Comparison of ENCODE assay signal across 9 cellular contexts in genomic region chr6:143806282-143807102, GRCh38. TPM values are rescaled to one million over a fixed set of nuclear protein-coding genes. Genes with fewer than 3 reads are reported as not detected.
DNase-seq lines count a peak whose midpoint lies in the region; TF ChIP-seq lines count a peak whose summit lies in the region.
"Had no signal": no experiment of that assay in that cellular context is flagged by ENCODE, and none has a peak within 500 bp of the region (broad histone marks: within the 10 kb centered on the region; RNA-seq: fewer than 3 reads in every experiment).

No MANE protein-coding gene starts in this region.

- H3K9me3 ChIP-seq in endodermal cell (ENCODE audit: control insufficient read depth, low read length) = no peaks in the 10 kb centered on the region

- no peaks in the 10 kb centered on the region for H3K4me1 ChIP-seq in endodermal cell (ENCODE audit: control insufficient read depth, insufficient read depth, low read length)

- H3K9me3 Mint-ChIP-seq in Calu3 (ENCODE audit: low read depth, unreplicated experiment) (no peaks in the 10 kb centered on the region), endodermal cell (no peaks in the 10 kb centered on the region)

- no peaks in the 10 kb centered on the region for H3K27me3 Mint-ChIP-seq in Calu3 (ENCODE audit: unreplicated experiment)
- no peaks in the 10 kb centered on the region for H3K27me3 Mint-ChIP-seq in endodermal cell (ENCODE audit: insufficient read depth)

- no peak overlapping the region for H3K27ac Mint-ChIP-seq in Calu3 (ENCODE audit: unreplicated experiment)
- H3K27ac Mint-ChIP-seq in endodermal cell = no peak overlapping the region

- intact Hi-C loops in Calu3 (cut with micrococcal nuclease; ENCODE audit: unreplicated experiment) = no loop called here
- intact Hi-C loops in cardiac septum (cut with DNase I) = no loop called here

- 95 to 97% methylated on average over 6 to 8 of the region's 8 CpGs for WGBS in endodermal cell (ENCODE audit: insufficient coverage in 1 of 2, insufficient read length in 1 of 2), 2 experiments

- H3K27me3 ChIP-seq in endodermal cell (ENCODE audit: control insufficient read depth, insufficient read depth, low read length, poor library complexity, severe bottlenecking) = no peaks in the 10 kb centered on the region

- H3K4me3 ChIP-seq in endodermal cell (ENCODE audit: low read length) = no peak overlapping the region

- H3K36me3 Mint-ChIP-seq in Calu3 (ENCODE audit: insufficient read depth, unreplicated experiment) (peaks cover under 1% of the 10 kb centered on the region), endodermal cell (ENCODE audit: low read depth) (peaks cover 71% of the 10 kb centered on the region)

- DNase-seq in CD1c-positive myeloid dendritic cell (ENCODE audit: extremely low spot score) (peak; percentile 92), RPMI7951 (ENCODE audit: low read depth) (peak; percentile 86), renal cortical epithelial cell (ENCODE audit: low read depth) (peak; percentile 15), Calu3 (no peak), NCI-H1694 (lab: John Stamatoyannopoulos, UW) (no peak), cardiac septum (ENCODE audit: low spot score) (no peak), endodermal cell (no peak)
- peak; percentile 66 for DNase-seq in activated naive CD8-positive, alpha-beta T cell treated with anti-CD3 and anti-CD28 coated beads, Interleukin-2, amount 50 U/mL, for 16 hours (ENCODE audit: low read depth, low spot score)

- TF ChIP-seq CTCF in Calu3 (IDR thresholded peaks at IDR 0.05; ENCODE audit: unreplicated experiment) (no peak), endodermal cell (conservative IDR thresholded peaks at IDR 0.05) (no peak)

- no peak overlapping the region for H3K9ac ChIP-seq in endodermal cell (ENCODE audit: extremely low read depth, low read length, poor library complexity, severe bottlenecking)

- H3K4me3 Mint-ChIP-seq in Calu3 (ENCODE audit: low read depth, unreplicated experiment) (no peak overlapping the region), endodermal cell (no peak overlapping the region)

- no peak overlapping the region for H3K27ac ChIP-seq in endodermal cell (ENCODE audit: low read depth, low read length)

- H3K36me3 ChIP-seq in endodermal cell (ENCODE audit: control insufficient read depth, insufficient read depth, low read length) = peaks cover 96% of the 10 kb centered on the region

- CTCF ChIA-PET in Calu3 (lab: Charles Lee) = no interaction called here

- no peaks in the 10 kb centered on the region for H3K4me1 Mint-ChIP-seq in Calu3 (ENCODE audit: low read depth, unreplicated experiment)
- H3K4me1 Mint-ChIP-seq in endodermal cell = peaks cover 1% of the 10 kb centered on the region

- no TSS peak for BruUV-seq in Calu3 (replicated peaks; lab: Mats Ljungman, UMichigan)

RNA-seq across cellular contexts. Expression of gene LTV1, which starts 36.6 kb away (rescaled TPM):
- total RNA-seq in RPMI7951 (2014; rRNA removed; shearing (Covaris generic)) = 26.6 and 30.5 TPM in 2 replicates
- 20.7 and 33.1 TPM in 2 replicates for total RNA-seq in renal cortical epithelial cell
- 21.7 and 21.8 TPM in 2 replicates for total RNA-seq in Calu3 (2022)
- 14.6 TPM for total RNA-seq in cardiac septum
- total RNA-seq in endodermal cell = 10 to 100 TPM; 26.3 to 30.8 TPM
- 28.8 TPM for polyA plus RNA-seq in endodermal cell (2013, experiment 1 of 2)
- polyA plus RNA-seq in endodermal cell (2013, experiment 2 of 2) = 25.6 TPM

RNA-seq across cellular contexts. Expression of gene ZC2HC1B, which starts 57.8 kb away (rescaled TPM):
- total RNA-seq in RPMI7951 (2014; rRNA removed; shearing (Covaris generic)) = not detected in 2 replicates
- total RNA-seq in renal cortical epithelial cell (not detected in 2 replicates), Calu3 (2022) (not detected in 2 replicates), cardiac septum (not detected), endodermal cell (not detected)
- not detected for polyA plus RNA-seq in endodermal cell (2013, experiment 1 of 2)
- not detected for polyA plus RNA-seq in endodermal cell (2013, experiment 2 of 2)
- total RNA-seq: dermis microvascular lymphatic vessel endothelial cell had no signal

Comparison
In these comparisons a context has a peak if more than half of its experiments do, and no peak if none do; other contexts are left out.
1. DNase-seq: peak in CD1c-positive myeloid dendritic cell (single experiment), RPMI7951 (single experiment), activated naive CD8-positive, alpha-beta T cell treated with anti-CD3 and anti-CD28 coated beads, Interleukin-2, amount 50 U/mL, for 16 hours (single experiment) and renal cortical epithelial cell (single experiment); none in Calu3 (single experiment), NCI-H1694 (single experiment), cardiac septum (single experiment) and endodermal cell (single experiment).